In the genomic region with DNA sequence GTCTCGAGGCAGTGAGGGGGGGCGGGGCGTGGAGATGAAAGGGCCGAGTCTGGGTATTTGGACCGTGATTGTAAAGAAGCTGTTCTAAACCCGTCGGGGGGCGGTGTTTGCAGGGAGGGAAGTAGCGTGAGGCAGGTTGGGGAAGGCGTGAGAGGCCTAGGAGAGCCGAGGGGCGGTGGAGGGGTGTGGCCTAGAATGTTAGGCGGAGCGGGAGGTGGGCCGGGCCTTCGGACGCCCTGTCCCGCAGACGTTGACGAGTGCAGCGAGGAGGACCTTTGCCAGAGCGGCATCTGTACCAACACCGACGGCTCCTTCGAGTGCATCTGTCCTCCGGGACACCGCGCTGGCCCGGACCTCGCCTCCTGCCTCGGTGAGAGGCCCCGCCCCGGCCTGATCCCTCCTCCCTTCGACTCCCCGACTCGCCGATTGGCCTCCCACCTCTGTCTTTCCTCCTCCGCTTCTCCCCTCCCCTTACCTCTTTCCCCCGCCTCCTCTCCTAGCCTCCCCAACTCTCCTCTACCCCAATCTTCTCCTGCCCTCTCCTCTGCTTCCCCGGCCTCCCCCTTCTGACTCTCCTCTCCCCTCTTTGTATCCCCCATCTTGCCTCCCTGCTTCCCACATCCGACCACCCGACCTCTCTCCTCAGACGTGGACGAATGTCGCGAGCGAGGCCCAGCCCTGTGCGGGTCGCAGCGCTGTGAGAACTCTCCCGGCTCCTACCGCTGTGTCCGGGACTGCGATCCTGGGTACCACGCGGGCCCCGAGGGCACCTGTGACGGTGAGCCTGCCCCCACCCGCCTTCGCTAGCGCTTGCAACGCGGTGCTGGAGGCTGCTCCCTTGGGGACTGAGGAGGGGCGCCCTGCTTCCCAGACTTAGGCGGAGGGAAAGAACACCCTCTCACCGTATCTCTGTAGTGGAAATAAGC, we compare ENCODE assay signal across 9 cellular contexts. TPM values are rescaled to one million over a fixed set of nuclear protein-coding genes. Genes with fewer than 3 reads are reported as not detected.
A peak's percentile ranks its signal among the peaks of the same experiment; 100 is the strongest.
DNase-seq lines count a peak whose midpoint lies in the region; ATAC-seq and TF ChIP-seq lines count a peak whose summit lies in the region.
"Had no signal": no experiment of that assay in that cellular context is flagged by ENCODE, and none has a peak within 500 bp of the region (broad histone marks: within the 10 kb centered on the region; RNA-seq: fewer than 3 reads in every experiment).

No MANE protein-coding gene starts in this region.

- H3K36me3 ChIP-seq in endodermal cell (ENCODE audit: control insufficient read depth, insufficient read depth, low read length) = peaks cover 17% of the 10 kb centered on the region
- H3K36me3 ChIP-seq in mucosa of rectum (ENCODE audit: control insufficient read depth in 2 of 2, insufficient read depth in 2 of 2, low read length in 2 of 2) = peaks cover under 1 to 6% of the 10 kb centered on the region in 2 donors

- DNase-seq in GM03348 (ENCODE audit: low spot score) (peak; percentile 90), NCI-H510A treated with DMSO at 0.1 percent for 48 hours (lab: John Stamatoyannopoulos, UW) (peak; percentile 95), endodermal cell (peak; percentile 95)
- peak; percentile 64 to 73 for DNase-seq in activated CD8-positive, alpha-beta memory T cell treated with anti-CD3 and anti-CD28 coated beads for 1 hour (ENCODE audit: extremely low read depth in 1 of 2, low read depth in 1 of 2)
- DNase-seq in stimulated activated effector memory CD8-positive, alpha-beta T cell treated with anti-CD3 and anti-CD28 coated beads, Interleukin-12 subunit alpha, Interleukin-12 subunit beta, amount 100 ng/mL, for 72 hours (ENCODE audit: low spot score in 2 of 2) = peak; percentile 77 to 91

- peaks cover 14% of the 10 kb centered on the region for H3K36me3 Mint-ChIP-seq in endodermal cell (ENCODE audit: low read depth)
- H3K36me3 Mint-ChIP-seq in stimulated activated effector memory CD8-positive, alpha-beta T cell treated with anti-CD3 and anti-CD28 coated beads, Interleukin-12 subunit alpha, Interleukin-12 subunit beta, amount 100 ng/mL, for 72 hours = peaks cover 67% of the 10 kb centered on the region

- H3K4me1 ChIP-seq in endodermal cell (ENCODE audit: control insufficient read depth, insufficient read depth, low read length) (no peaks in the 10 kb centered on the region), mucosa of rectum (ENCODE audit: control insufficient read depth in 2 of 2, insufficient read depth in 2 of 2, low read length in 2 of 2) (peaks cover 20 to 37% of the 10 kb centered on the region in 2 donors)

- H3K9me3 ChIP-seq in endodermal cell (ENCODE audit: control insufficient read depth, low read length) = no peaks in the 10 kb centered on the region
- H3K9me3 ChIP-seq in mucosa of rectum (ENCODE audit: control insufficient read depth in 2 of 2, low read length in 2 of 2) = no peaks in the 10 kb centered on the region

- H3K4me3 ChIP-seq in endodermal cell (ENCODE audit: low read length) = peak overlapping the region; percentile 95
- peak overlapping the region; percentile 77 to 85 for H3K4me3 ChIP-seq in mucosa of rectum (ENCODE audit: low read length in 2 of 2)

- 2 to 5% methylated on average over 41 to 66 of the region's 66 CpGs for WGBS in endodermal cell (ENCODE audit: insufficient coverage in 1 of 2, insufficient read length in 1 of 2), 2 experiments

- peaks cover 36% of the 10 kb centered on the region for H3K27me3 Mint-ChIP-seq in endodermal cell (ENCODE audit: insufficient read depth)

- peak overlapping the region; percentile 86 for H3K4me3 Mint-ChIP-seq in endodermal cell
- peak overlapping the region; percentile 96 for H3K4me3 Mint-ChIP-seq in stimulated activated effector memory CD8-positive, alpha-beta T cell treated with anti-CD3 and anti-CD28 coated beads, Interleukin-12 subunit alpha, Interleukin-12 subunit beta, amount 100 ng/mL, for 72 hours

- peak; percentile 65 for ATAC-seq in HG02885 (IDR thresholded peaks at IDR 0.05; ENCODE audit: poor library complexity, unreplicated experiment)
- peak; percentile 70 for ATAC-seq in stimulated activated effector memory CD8-positive, alpha-beta T cell treated with anti-CD3 and anti-CD28 coated beads, Interleukin-12 subunit alpha, Interleukin-12 subunit beta, amount 100 ng/mL, for 72 hours
- no peak for ATAC-seq in GM19467 (IDR thresholded peaks at IDR 0.05; ENCODE audit: unreplicated experiment)

- H3K9ac ChIP-seq in endodermal cell (ENCODE audit: extremely low read depth, low read length, poor library complexity, severe bottlenecking) (peak overlapping the region; percentile 76), mucosa of rectum (ENCODE audit: low read depth in 1 of 2, low read length in 2 of 2) (peak overlapping the region; percentile 91 to 92)

- H3K27ac Mint-ChIP-seq in endodermal cell = peak overlapping the region; percentile 96
- H3K27ac Mint-ChIP-seq in stimulated activated effector memory CD8-positive, alpha-beta T cell treated with anti-CD3 and anti-CD28 coated beads, Interleukin-12 subunit alpha, Interleukin-12 subunit beta, amount 100 ng/mL, for 72 hours = peak overlapping the region; percentile 98

- H3K9me3 Mint-ChIP-seq in endodermal cell = no peaks in the 10 kb centered on the region
- no peaks in the 10 kb centered on the region for H3K9me3 Mint-ChIP-seq in stimulated activated effector memory CD8-positive, alpha-beta T cell treated with anti-CD3 and anti-CD28 coated beads, Interleukin-12 subunit alpha, Interleukin-12 subunit beta, amount 100 ng/mL, for 72 hours

- H3K27me3 ChIP-seq in endodermal cell (ENCODE audit: control insufficient read depth, insufficient read depth, low read length, poor library complexity, severe bottlenecking) (peaks cover 11% of the 10 kb centered on the region), mucosa of rectum (ENCODE audit: control insufficient read depth in 2 of 2, insufficient read depth in 2 of 2, low read length in 2 of 2) (no peaks in the 10 kb centered on the region)

- H3K27ac ChIP-seq in endodermal cell (ENCODE audit: low read depth, low read length) = peak overlapping the region; percentile 44
- peak overlapping the region; percentile 94 to 97 for H3K27ac ChIP-seq in mucosa of rectum (ENCODE audit: low read depth in 2 of 2, low read length in 2 of 2)
- H3K27ac ChIP-seq: VCaP had no signal

- TF ChIP-seq CTCF in endodermal cell (conservative IDR thresholded peaks at IDR 0.05) = no peak

- peaks cover 7% of the 10 kb centered on the region for H3K4me1 Mint-ChIP-seq in endodermal cell
- peaks cover 68% of the 10 kb centered on the region for H3K4me1 Mint-ChIP-seq in stimulated activated effector memory CD8-positive, alpha-beta T cell treated with anti-CD3 and anti-CD28 coated beads, Interleukin-12 subunit alpha, Interleukin-12 subunit beta, amount 100 ng/mL, for 72 hours

RNA-seq across cellular contexts. Expression of gene LTBP4, which starts 12.8 kb away (rescaled TPM):
- total RNA-seq in endodermal cell = 100 to 1,000 TPM; 104 to 133 TPM
- polyA plus RNA-seq in endodermal cell (2013, experiment 1 of 2) = 219 TPM
- polyA plus RNA-seq in endodermal cell (2013, experiment 2 of 2) = 194 TPM

RNA-seq across cellular contexts. Expression of gene SHKBP1, which starts 37.3 kb away (rescaled TPM):
- 100 to 1,000 TPM; 110 TPM for total RNA-seq in endodermal cell
- polyA plus RNA-seq in endodermal cell (2013, experiment 1 of 2) = 90.9 TPM
- 81.4 TPM for polyA plus RNA-seq in endodermal cell (2013, experiment 2 of 2)
